ENCODE assay signal across 1 cellular context in genomic region chr19:47383890-47384289, GRCh38. TPM values are rescaled to one million over a fixed set of nuclear protein-coding genes. Genes with fewer than 3 reads are reported as not detected.
"Had no signal": no experiment of that assay in that cellular context is flagged by ENCODE, and none has a peak within 500 bp of the region (broad histone marks: within the 10 kb centered on the region; RNA-seq: fewer than 3 reads in every experiment).

No MANE protein-coding gene starts in this region.

RNA-seq across cellular contexts. Expression of gene MEIS3, which starts 35.4 kb away (rescaled TPM):
- polyA plus RNA-seq: naive thymus-derived CD8-positive, alpha-beta T cell had no signal

RNA-seq across cellular contexts. Expression of gene C5AR2, which starts 51.9 kb away (rescaled TPM):
- polyA plus RNA-seq: naive thymus-derived CD8-positive, alpha-beta T cell had no signal
